1 cellular context compared by ENCODE assay signal in genomic region chr1:1676087-1676486, GRCh38. TPM values are rescaled to one million over a fixed set of nuclear protein-coding genes. Genes with fewer than 3 reads are reported as not detected.
"Had no signal": no experiment of that assay in that cellular context is flagged by ENCODE, and none has a peak within 500 bp of the region (broad histone marks: within the 10 kb centered on the region; RNA-seq: fewer than 3 reads in every experiment).

No MANE protein-coding gene starts in this region.

RNA-seq across cellular contexts. Expression of gene MMP23B, which starts 44.1 kb away (rescaled TPM):
- polyA plus RNA-seq: mammary epithelial cell had no signal
